23 cellular contexts compared by ENCODE assay signal in the genomic region with DNA sequence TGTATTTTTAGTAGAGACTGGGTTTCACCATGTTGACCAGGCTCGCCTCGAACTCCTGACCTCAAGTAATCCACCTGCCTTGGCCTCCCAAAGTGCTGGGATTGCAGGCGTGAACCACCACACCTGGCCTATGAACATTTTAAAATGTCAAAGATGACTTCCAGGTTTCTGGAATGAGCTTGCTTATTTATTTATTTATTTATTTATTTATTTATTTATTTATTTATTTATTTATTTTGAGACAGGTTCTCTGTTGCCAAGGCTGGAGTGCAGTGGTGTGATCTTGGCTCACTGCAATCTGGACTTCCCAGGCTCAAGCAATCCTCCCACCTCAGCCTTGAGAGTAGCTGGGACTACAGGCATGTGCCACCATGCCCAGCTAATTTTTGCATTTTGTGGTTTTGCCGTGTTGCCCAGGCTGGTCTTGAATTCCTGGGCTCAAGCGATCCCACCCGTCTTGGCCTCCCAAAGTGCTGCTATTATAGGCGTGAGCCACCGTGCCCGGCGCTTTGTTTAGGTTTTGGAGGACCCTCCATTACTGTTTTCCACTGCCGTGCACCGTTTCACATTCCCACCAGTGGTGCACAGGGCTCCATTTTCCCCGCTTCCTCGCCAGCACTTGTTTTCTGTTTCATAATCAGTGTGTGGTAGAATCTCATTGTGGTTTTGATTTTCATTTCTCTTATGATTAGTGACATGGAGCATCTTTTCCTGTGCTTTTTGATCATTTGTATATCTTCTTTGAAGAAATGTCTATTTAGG. TPM values are rescaled to one million over a fixed set of nuclear protein-coding genes. Genes with fewer than 3 reads are reported as not detected.
DNase-seq lines count a peak whose midpoint lies in the region; ATAC-seq and TF ChIP-seq lines count a peak whose summit lies in the region.
"Had no signal": no experiment of that assay in that cellular context is flagged by ENCODE, and none has a peak within 500 bp of the region (broad histone marks: within the 10 kb centered on the region; RNA-seq: fewer than 3 reads in every experiment).

No MANE protein-coding gene starts in this region.

- peak overlapping the region in 6 of 7 donors; percentile 47 to 92 (median 70) for H3K27ac Mint-ChIP-seq in CD4-positive, alpha-beta memory T cell
- H3K27ac Mint-ChIP-seq in T-helper 2 cell treated with Interferon-gamma antibody and Interleukin-4, amounts not matched to agents 5 μg/mL and 100 μg/mL, for 36 hours: peak overlapping the region; percentile 5
- H3K27ac Mint-ChIP-seq in activated naive CD8-positive, alpha-beta T cell treated with anti-CD3 and anti-CD28 coated beads, Interleukin-2, amount 50 U/mL, for 24 hours: peak overlapping the region; percentile 73
- H3K27ac Mint-ChIP-seq: memory B cell had no signal

- H3K4me3 Mint-ChIP-seq in CD4-positive, alpha-beta memory T cell: peak overlapping the region in 2 of 8 donors; percentile 18 to 37
- H3K4me3 Mint-ChIP-seq in T-helper 2 cell treated with Interferon-gamma antibody and Interleukin-4, amounts not matched to agents 5 μg/mL and 100 μg/mL, for 36 hours: no peak overlapping the region
- H3K4me3 Mint-ChIP-seq in activated naive CD8-positive, alpha-beta T cell treated with anti-CD3 and anti-CD28 coated beads, Interleukin-2, amount 50 U/mL, for 24 hours: no peak overlapping the region
- H3K4me3 Mint-ChIP-seq: memory B cell had no signal

- H3K36me3 ChIP-seq in CD4-positive, alpha-beta memory T cell (ENCODE audit: insufficient read depth, low read length): peaks cover 13% of the 10 kb centered on the region
- peaks cover 0 to 97% (median 5%) of the 10 kb centered on the region in 3 donors for H3K36me3 ChIP-seq in tibial nerve

- 92 to 93% methylated on average over 14 of the region's 14 CpGs for WGBS in tibial nerve, 2 donors

- no peak for TF ChIP-seq EP300 in tibial nerve (IDR thresholded peaks at IDR 0.05)

- H3K27ac ChIP-seq in CD4-positive, alpha-beta memory T cell (ENCODE audit: low read depth, low read length): no peak overlapping the region
- H3K27ac ChIP-seq in tibial nerve: no peak overlapping the region
- H3K27ac ChIP-seq: SJCRH30 had no signal

- H3K36me3 Mint-ChIP-seq in CD4-positive, alpha-beta memory T cell: peaks cover 27 to 48% of the 10 kb centered on the region in 2 donors
- peaks cover 42% of the 10 kb centered on the region for H3K36me3 Mint-ChIP-seq in T-helper 2 cell treated with Interferon-gamma antibody and Interleukin-4, amounts not matched to agents 5 μg/mL and 100 μg/mL, for 36 hours (ENCODE audit: low read depth)
- peaks cover 36% of the 10 kb centered on the region for H3K36me3 Mint-ChIP-seq in activated naive CD8-positive, alpha-beta T cell treated with anti-CD3 and anti-CD28 coated beads, Interleukin-2, amount 50 U/mL, for 24 hours (ENCODE audit: low read depth)

- H3K4me1 ChIP-seq in CD4-positive, alpha-beta memory T cell (ENCODE audit: insufficient read depth, low read length): peaks cover 14% of the 10 kb centered on the region
- peaks cover 0 to 15% (median 0%) of the 10 kb centered on the region in 4 donors for H3K4me1 ChIP-seq in tibial nerve
- H3K4me1 ChIP-seq: SJCRH30 had no signal

- TF ChIP-seq POLR2A in tibial nerve (IDR thresholded peaks at IDR 0.05): no peak

- no peaks in the 10 kb centered on the region for H3K27me3 ChIP-seq in CD4-positive, alpha-beta memory T cell (ENCODE audit: insufficient read depth, low read length)
- H3K27me3 ChIP-seq in tibial nerve: no peaks in the 10 kb centered on the region
- H3K27me3 ChIP-seq: SJCRH30 had no signal

- POLR2A ChIA-PET in CD4-positive, alpha-beta memory T cell (lab: Charles Lee; ENCODE audit: partially characterized antibody): no interaction called here

- peak; percentile 55 for DNase-seq in activated CD4-positive, alpha-beta T cell treated with anti-CD3 and anti-CD28 coated beads for 48 hours
- DNase-seq in activated CD4-positive, alpha-beta T cell treated with anti-CD3 and anti-CD28 coated beads for 1 hour: no peak
- DNase-seq in CD4-positive, alpha-beta memory T cell: no peak
- no peak for DNase-seq in T-helper 2 cell treated with Interferon-gamma antibody and Interleukin-4, amounts not matched to agents 5 μg/mL and 100 μg/mL, for 36 hours (ENCODE audit: low spot score)
- DNase-seq in activated naive CD8-positive, alpha-beta T cell treated with anti-CD3 and anti-CD28 coated beads, Interleukin-2, amount 50 U/mL, for 24 hours: no peak
- DNase-seq in tibial nerve (ENCODE audit: low spot score in 2 of 2): no peak
- no peak for DNase-seq in HuH-7 (ENCODE audit: low spot score)
- DNase-seq: 8988T; activated CD4-positive, CD25-positive, alpha-beta regulatory T cell; foreskin fibroblast; GDM1; hypothalamus; KG1; kidney; naive thymus-derived CD4-positive, alpha-beta T cell; NCI-H1048; NCI-H526 treated with DMSO at 0.1 percent for 48 hours; SJCRH30; trophoblast cell had no signal

- peak; percentile 71 for ATAC-seq in activated naive CD8-positive, alpha-beta T cell treated with anti-CD3 and anti-CD28 coated beads, Interleukin-2, amount 50 U/mL, for 24 hours
- no peak for ATAC-seq in HG02610 (IDR thresholded peaks at IDR 0.05; ENCODE audit: unreplicated experiment)
- ATAC-seq: naive thymus-derived CD4-positive, alpha-beta T cell had no signal

- H3K4me1 Mint-ChIP-seq in CD4-positive, alpha-beta memory T cell: peaks cover 12 to 14% (median 13%) of the 10 kb centered on the region in 4 donors
- H3K4me1 Mint-ChIP-seq in T-helper 2 cell treated with Interferon-gamma antibody and Interleukin-4, amounts not matched to agents 5 μg/mL and 100 μg/mL, for 36 hours (ENCODE audit: low read depth): peaks cover 12% of the 10 kb centered on the region
- peaks cover 19% of the 10 kb centered on the region for H3K4me1 Mint-ChIP-seq in activated naive CD8-positive, alpha-beta T cell treated with anti-CD3 and anti-CD28 coated beads, Interleukin-2, amount 50 U/mL, for 24 hours
- H3K4me1 Mint-ChIP-seq: memory B cell had no signal

- CTCF ChIA-PET in CD4-positive, alpha-beta memory T cell (lab: Charles Lee; ENCODE audit: partially characterized antibody): interaction anchor here (1.2 kb wide), 1 partner anchor 117 kb away, joined by 4 read pairs; no protein-coding TSS in a partner anchor

- intact Hi-C loops in CD4-positive, alpha-beta memory T cell (cut with micrococcal nuclease): no loop called here

- TF ChIP-seq CTCF in tibial nerve (IDR thresholded peaks at IDR 0.05): no peak

- no peaks in the 10 kb centered on the region for H3K9me3 ChIP-seq in CD4-positive, alpha-beta memory T cell (ENCODE audit: control insufficient read depth in 1 of 2, low read length in 2 of 2)
- no peaks in the 10 kb centered on the region for H3K9me3 ChIP-seq in tibial nerve
- H3K9me3 ChIP-seq: SJCRH30 had no signal

- H3K4me3 ChIP-seq in CD4-positive, alpha-beta memory T cell (ENCODE audit: low read length in 2 of 2): no peak overlapping the region
- no peak overlapping the region for H3K4me3 ChIP-seq in tibial nerve
- H3K4me3 ChIP-seq: SJCRH30 had no signal

- no peaks in the 10 kb centered on the region for H3K27me3 Mint-ChIP-seq in CD4-positive, alpha-beta memory T cell
- no peaks in the 10 kb centered on the region for H3K27me3 Mint-ChIP-seq in T-helper 2 cell treated with Interferon-gamma antibody and Interleukin-4, amounts not matched to agents 5 μg/mL and 100 μg/mL, for 36 hours (ENCODE audit: low read depth)
- H3K27me3 Mint-ChIP-seq in activated naive CD8-positive, alpha-beta T cell treated with anti-CD3 and anti-CD28 coated beads, Interleukin-2, amount 50 U/mL, for 24 hours: no peaks in the 10 kb centered on the region
- H3K27me3 Mint-ChIP-seq: memory B cell; naive thymus-derived CD4-positive, alpha-beta T cell had no signal

- H3K9me3 Mint-ChIP-seq in CD4-positive, alpha-beta memory T cell: no peaks in the 10 kb centered on the region
- no peaks in the 10 kb centered on the region for H3K9me3 Mint-ChIP-seq in T-helper 2 cell treated with Interferon-gamma antibody and Interleukin-4, amounts not matched to agents 5 μg/mL and 100 μg/mL, for 36 hours
- no peaks in the 10 kb centered on the region for H3K9me3 Mint-ChIP-seq in activated naive CD8-positive, alpha-beta T cell treated with anti-CD3 and anti-CD28 coated beads, Interleukin-2, amount 50 U/mL, for 24 hours
- H3K9me3 Mint-ChIP-seq: memory B cell; naive thymus-derived CD4-positive, alpha-beta T cell had no signal

RNA-seq across cellular contexts. Expression of a gene that starts 6.4 kb away (rescaled TPM):
- under 1 TPM; 0.23 to 0.44 TPM for total RNA-seq in CD4-positive, alpha-beta memory T cell
- polyA plus RNA-seq in CD4-positive, alpha-beta memory T cell: under 1 TPM in 1 of 2 donors, not detected in 1; 0.21 TPM
- 1 to 10 TPM; 3.0 to 5.4 (median 3.9) TPM for total RNA-seq in tibial nerve
- polyA plus RNA-seq: naive thymus-derived CD4-positive, alpha-beta T cell had no signal

RNA-seq across cellular contexts. Expression of a gene that starts 23.4 kb away (rescaled TPM):
- 10 to 100 TPM; 41.4 to 42.7 TPM for total RNA-seq in CD4-positive, alpha-beta memory T cell
- 100 to 1,000 TPM in 1 of 2 donors, 10 to 100 TPM in 1; 93.2 to 111 TPM for polyA plus RNA-seq in CD4-positive, alpha-beta memory T cell
- total RNA-seq in tibial nerve: 10 to 100 TPM; 22.4 to 47.7 (median 42.8) TPM

RNA-seq across cellular contexts. Expression of a gene that starts 53.3 kb away (rescaled TPM):
- total RNA-seq in CD4-positive, alpha-beta memory T cell: not detected
- not detected for polyA plus RNA-seq in CD4-positive, alpha-beta memory T cell
- total RNA-seq in tibial nerve: 1 to 10 TPM in 1 of 4 donors, under 1 TPM in 1, not detected in 2; 0.63 to 1.1 TPM
- total RNA-seq: naive thymus-derived CD4-positive, alpha-beta T cell; SJCRH30; skeletal muscle tissue had no signal
- polyA plus RNA-seq: BJ; naive thymus-derived CD4-positive, alpha-beta T cell had no signal

Comparison
In these comparisons a context has a peak if more than half of its experiments do, and no peak if none do; other contexts are left out.
1. H3K27ac Mint-ChIP-seq: peak in every context shown above with its lines; median percentile 73 in activated naive CD8-positive, alpha-beta T cell treated with anti-CD3 and anti-CD28 coated beads, Interleukin-2, amount 50 U/mL, for 24 hours; 70 in CD4-positive, alpha-beta memory T cell; 5 in T-helper 2 cell treated with Interferon-gamma antibody and Interleukin-4, amounts not matched to agents 5 μg/mL and 100 μg/mL, for 36 hours.